38 cellular contexts compared by ENCODE assay signal in the genomic region with DNA sequence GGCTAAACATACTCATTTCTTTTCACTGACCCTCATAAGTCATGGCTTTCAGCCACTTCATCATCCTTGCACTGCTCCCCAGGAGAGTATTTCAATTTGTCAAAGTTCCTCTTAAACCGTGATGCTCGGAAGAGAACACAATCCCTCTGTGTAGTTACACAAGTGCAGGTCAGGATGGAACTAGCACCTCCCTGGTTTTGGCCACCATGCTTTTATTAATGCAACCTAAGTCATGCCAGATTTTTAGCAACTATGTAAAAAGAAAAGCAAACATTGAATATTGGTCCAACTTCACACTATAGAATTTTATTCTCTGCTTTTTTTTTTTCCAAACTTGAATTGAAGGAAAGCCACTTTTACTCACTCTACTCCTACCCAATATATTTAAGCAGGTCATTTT. TPM values are rescaled to one million over a fixed set of nuclear protein-coding genes. Genes with fewer than 3 reads are reported as not detected.
"Had no signal": no experiment of that assay in that cellular context is flagged by ENCODE, and none has a peak within 500 bp of the region (broad histone marks: within the 10 kb centered on the region; RNA-seq: fewer than 3 reads in every experiment).

No MANE protein-coding gene starts in this region.

- H3K9me3 ChIP-seq: MG63 had no signal

- H3K4me3 ChIP-seq: MG63 had no signal

- H3K27ac ChIP-seq: KMS-11 had no signal

- H3K4me2 ChIP-seq: KMS-11 had no signal

- DNase-seq: Karpas-422, Kasumi-1, KG1, MG63, MM.1S, MV-4-11, NCI-H1048, NCI-H1092, NCI-H1092 treated with DMSO at 0.1 percent for 48 hours, NCI-H1105, NCI-H1105 treated with DMSO at 0.1 percent for 48 hours, NCI-H1417, NCI-H1417 treated with DMSO at 0.1 percent for 48 hours, NCI-H1436, NCI-H1436 treated with DMSO at 0.1 percent for 48 hours, NCI-H146, NCI-H1694, NCI-H1694 treated with DMSO at 0.1 percent for 48 hours, NCI-H187, NCI-H187 treated with DMSO at 0.1 percent for 48 hours, NCI-H1930, NCI-H2029, NCI-H2029 treated with DMSO at 0.1 percent for 48 hours, NCI-H2081, NCI-H2081 treated with DMSO at 0.1 percent for 48 hours, NCI-H2107, NCI-H2171, NCI-H2171 treated with DMSO at 0.1 percent for 48 hours, NCI-H2227 treated with DMSO at 0.1 percent for 48 hours, NCI-H226, NCI-H345, NCI-H446, NCI-H446 treated with DMSO at 0.1 percent for 48 hours, NCI-H510A had no signal

- H3K9ac ChIP-seq: KMS-11 had no signal

- H3K27me3 ChIP-seq: MG63 had no signal

- H3K36me3 ChIP-seq: MG63 had no signal

RNA-seq across cellular contexts. Expression of a gene that starts 45.2 kb away (rescaled TPM):
- total RNA-seq: LHCN-M2, M059J, MCF 10A had no signal
